Comparison of ENCODE assay signal across 1 cellular context in genomic region chr18:24736686-24737085, GRCh38.
TF ChIP-seq lines count a peak whose summit lies in the region.

No MANE protein-coding gene starts in this region.

TF ChIP-seq in WTC11, 78 proteins besides CTCF, POLR2A, EP300 and RAD21 (continued from another document):
- TF ChIP-seq ZNF532 (CRISPR knock-in tag; IDR thresholded peaks at IDR 0.05; ENCODE audit: borderline replicate concordance) = no peak
- no peak for TF ChIP-seq ZBTB21 (CRISPR knock-in tag; IDR thresholded peaks at IDR 0.05; ENCODE audit: borderline replicate concordance)
- no peak for TF ChIP-seq FOXP1 (CRISPR knock-in tag; IDR thresholded peaks at IDR 0.05; ENCODE audit: borderline replicate concordance)
- no peak for TF ChIP-seq JUN (CRISPR knock-in tag; IDR thresholded peaks at IDR 0.05)
- TF ChIP-seq ZNF263 (CRISPR knock-in tag; IDR thresholded peaks at IDR 0.05; ENCODE audit: low read depth) = no peak
